Comparison of ENCODE assay signal across 8 cellular contexts in genomic region chr14:106879241-106879640, GRCh38.
DNase-seq lines count a peak whose midpoint lies in the region; ATAC-seq, FAIRE-seq and TF ChIP-seq lines count a peak whose summit lies in the region.

No MANE protein-coding gene starts in this region.

- H3F3A ChIP-seq in Loucy (ENCODE audit: low read depth) = no peaks in the 10 kb centered on the region; the same call in 1 of the 2 replicates

- H3K9me1 ChIP-seq in keratinocyte (ENCODE audit: control insufficient read depth, extremely low read depth, insufficient read depth, low read length) = no peaks in the 10 kb centered on the region

- dilution Hi-C loops in keratinocyte (cut with MboI; ENCODE audit: extremely low pct_ligation_motif_present, low sequenced_read_pairs) = no loop called here

- H3K4me2 ChIP-seq in Loucy (ENCODE audit: low read depth, low read length, poor library complexity, severe bottlenecking) (no peak overlapping the region), keratinocyte (ENCODE audit: control insufficient read depth, extremely low read depth, insufficient read depth, low read depth, low read length) (no peak overlapping the region)

- H3K27ac Mint-ChIP-seq in MCF 10A (ENCODE audit: low read depth, unreplicated experiment) (no peak overlapping the region), activated B cell treated with CpG ODN at 0.5 μM for 24 hours (no peak overlapping the region)

- H3K36me3 Mint-ChIP-seq in MCF 10A (ENCODE audit: insufficient read depth, unreplicated experiment) (no peaks in the 10 kb centered on the region), activated B cell treated with CpG ODN at 0.5 μM for 24 hours (ENCODE audit: low read depth) (no peaks in the 10 kb centered on the region)

- TF ChIP-seq POLR2A in breast epithelium (IDR thresholded peaks at IDR 0.05) = no peak

- peaks cover 0 to 5% of the 10 kb centered on the region in 2 donors for H3K9me3 ChIP-seq in breast epithelium
- no peaks in the 10 kb centered on the region for H3K9me3 ChIP-seq in Loucy (ENCODE audit: insufficient read depth, low read depth, low read length)
- H3K9me3 ChIP-seq in keratinocyte (ENCODE audit: control insufficient read depth, low read depth, low read length) = no peaks in the 10 kb centered on the region
- peaks cover 0 to 5% (median 0%) of the 10 kb centered on the region in 3 donors for H3K9me3 ChIP-seq in tibial artery

- H3K4me3 ChIP-seq in breast epithelium (no peak overlapping the region), Loucy (ENCODE audit: low read length, poor library complexity, severe bottlenecking) (no peak overlapping the region), keratinocyte (ENCODE audit: control insufficient read depth in 2 of 3, extremely low read depth in 1 of 3, insufficient read depth in 2 of 3, low read depth in 1 of 3, low read length in 3 of 3) (no peak overlapping the region), tibial artery (no peak overlapping the region)

- no peak overlapping the region for H3K4me3 Mint-ChIP-seq in MCF 10A (ENCODE audit: unreplicated experiment)
- H3K4me3 Mint-ChIP-seq in activated B cell treated with CpG ODN at 0.5 μM for 24 hours = no peak overlapping the region

- peak; percentile 71 for ATAC-seq in activated B cell treated with CpG ODN at 0.5 μM for 24 hours (ENCODE audit: low read depth)

- H3K36me3 ChIP-seq in breast epithelium (no peaks in the 10 kb centered on the region), Loucy (ENCODE audit: insufficient read depth, low read length) (no peaks in the 10 kb centered on the region), keratinocyte (ENCODE audit: control insufficient read depth in 2 of 2, extremely low read depth in 1 of 2, insufficient read depth in 2 of 2, low read length in 2 of 2) (no peaks in the 10 kb centered on the region), tibial artery (no peaks in the 10 kb centered on the region)

- H4K20me1 ChIP-seq in Loucy (ENCODE audit: insufficient read depth, low read length, poor library complexity, severe bottlenecking) (no peaks in the 10 kb centered on the region), keratinocyte (ENCODE audit: control insufficient read depth, extremely low read depth, insufficient read depth, low read length) (no peaks in the 10 kb centered on the region)

- H3K27me3 ChIP-seq in breast epithelium = peaks cover 0 to 9% of the 10 kb centered on the region in 2 donors
- no peaks in the 10 kb centered on the region for H3K27me3 ChIP-seq in Loucy (ENCODE audit: insufficient read depth, low read length, poor library complexity, severe bottlenecking)
- H3K27me3 ChIP-seq in keratinocyte (ENCODE audit: control insufficient read depth, extremely low read depth, insufficient read depth, low read length) = no peaks in the 10 kb centered on the region
- H3K27me3 ChIP-seq in tibial artery = peaks cover 0 to 7% of the 10 kb centered on the region in 2 donors

- POLR2A ChIA-PET in MCF 10A (lab: Yijun Ruan, JAX) (interaction anchor here (0.8 kb wide), 1 partner anchor 32 kb away, joined by 3 read pairs; no protein-coding TSS in a partner anchor), activated B cell treated with CpG ODN at 0.5 μM for 24 hours (lab: Charles Lee) (no interaction called here)

- BruUV-seq in MCF 10A (replicated peaks; lab: Mats Ljungman, UMichigan) = no TSS peak

- H3K4me1 Mint-ChIP-seq in MCF 10A (ENCODE audit: insufficient read depth, unreplicated experiment) = no peaks in the 10 kb centered on the region
- H3K4me1 Mint-ChIP-seq in activated B cell treated with CpG ODN at 0.5 μM for 24 hours = peaks cover 29% of the 10 kb centered on the region

- CTCF ChIA-PET in MCF 10A (lab: Yijun Ruan, JAX) (interaction anchor here (0.9 to 1.1 kb wide), 2 partner anchors 30 to 80 kb away, joined by 3 read pairs; no protein-coding TSS in a partner anchor), activated B cell treated with CpG ODN at 0.5 μM for 24 hours (lab: Charles Lee) (interaction anchor here (1.2 to 1.5 kb wide), 2 partner anchors 36 to 49 kb away, joined by 3 to 4 read pairs; no protein-coding TSS in a partner anchor)

- no peaks in the 10 kb centered on the region for H3K4me1 ChIP-seq in breast epithelium
- H3K4me1 ChIP-seq in Loucy (ENCODE audit: insufficient read depth, low read length, poor library complexity, severe bottlenecking) = peaks cover 43% of the 10 kb centered on the region
- H3K4me1 ChIP-seq in keratinocyte (ENCODE audit: control insufficient read depth, extremely low read depth, insufficient read depth, low read length) = no peaks in the 10 kb centered on the region
- no peaks in the 10 kb centered on the region for H3K4me1 ChIP-seq in tibial artery

- no peaks in the 10 kb centered on the region for H3K9me3 Mint-ChIP-seq in MCF 10A (ENCODE audit: unreplicated experiment)
- no peaks in the 10 kb centered on the region for H3K9me3 Mint-ChIP-seq in activated B cell treated with CpG ODN at 0.5 μM for 24 hours

- H3K9me2 ChIP-seq in Loucy (replicated peaks; ENCODE audit: low read depth, low read length) = no peaks in the 10 kb centered on the region

- intact Hi-C loops in MCF 10A (cut with micrococcal nuclease) (no loop called here), breast epithelium (cut with DNase I; ENCODE audit: low total_unique reads) (no loop called here), activated B cell treated with CpG ODN at 0.5 μM for 24 hours (cut with micrococcal nuclease) (no loop called here), tibial artery (cut with DNase I; ENCODE audit: low total_unique reads) (no loop called here)

- H3K79me2 ChIP-seq in Loucy (ENCODE audit: insufficient read depth, low read length) = no peaks in the 10 kb centered on the region
- no peaks in the 10 kb centered on the region for H3K79me2 ChIP-seq in keratinocyte (ENCODE audit: control insufficient read depth, insufficient read depth, low read length)

- DNase-seq in MCF 10A (ENCODE audit: unreplicated experiment) (peak; percentile 68), breast epithelium (ENCODE audit: low spot score in 2 of 2) (no peak), activated B cell treated with CpG ODN at 0.5 μM for 24 hours (no peak), keratinocyte (ENCODE audit: low read depth, low spot score) (no peak), tibial artery (no peak), superior temporal gyrus (ENCODE audit: extremely low spot score) (no peak), NCI-H2171 (lab: John Stamatoyannopoulos, UW) (no peak)

- TF ChIP-seq CTCF in MCF 10A (IDR thresholded peaks at IDR 0.05; ENCODE audit: unreplicated experiment) (peak; percentile 62), breast epithelium (IDR thresholded peaks at IDR 0.05) (no peak), Loucy (conservative IDR thresholded peaks at IDR 0.05; ENCODE audit: low read length) (peak; percentile 99), activated B cell treated with CpG ODN at 0.5 μM for 24 hours (IDR thresholded peaks at IDR 0.05) (no peak), keratinocyte (optimal IDR thresholded peaks at IDR 0.05 in 1 of 3, IDR thresholded peaks at IDR 0.05 in 1 of 3, conservative IDR thresholded peaks at IDR 0.05 in 1 of 3; ENCODE audit: extremely low read depth in 1 of 3, insufficient read depth in 2 of 3, low read length in 3 of 3) (peak; percentile 29 to 43 (median 40)), tibial artery (IDR thresholded peaks at IDR 0.05) (no peak)

- H2AFZ ChIP-seq in Loucy (ENCODE audit: low read length) (no peak overlapping the region), keratinocyte (ENCODE audit: control insufficient read depth, low read length) (no peak overlapping the region)

- H3K9ac ChIP-seq in Loucy (ENCODE audit: low read depth, low read length, poor library complexity, severe bottlenecking) (no peak overlapping the region), keratinocyte (ENCODE audit: control insufficient read depth, extremely low read depth, insufficient read depth, low read length) (no peak overlapping the region)

- H3K27me3 Mint-ChIP-seq in MCF 10A (ENCODE audit: insufficient read depth, unreplicated experiment) = peaks cover 55% of the 10 kb centered on the region
- H3K27me3 Mint-ChIP-seq in activated B cell treated with CpG ODN at 0.5 μM for 24 hours = peaks cover 17% of the 10 kb centered on the region

- no peak overlapping the region for H3K27ac ChIP-seq in breast epithelium
- H3K27ac ChIP-seq in keratinocyte (ENCODE audit: control insufficient read depth, insufficient read depth, low read length) = no peak overlapping the region
- no peak overlapping the region for H3K27ac ChIP-seq in tibial artery

- FAIRE-seq in keratinocyte (lab: Jason Lieb, UNC) = no peak

Comparison
In these comparisons a context has a peak if more than half of its experiments do, and no peak if none do; other contexts are left out.
1. CTCF ChIP-seq: peak in MCF 10A (single experiment), Loucy (single experiment) and keratinocyte (3 of 3); none in breast epithelium (0 of 3), activated B cell treated with CpG ODN at 0.5 μM for 24 hours (single experiment) and tibial artery (0 of 2).